In the genomic region with DNA sequence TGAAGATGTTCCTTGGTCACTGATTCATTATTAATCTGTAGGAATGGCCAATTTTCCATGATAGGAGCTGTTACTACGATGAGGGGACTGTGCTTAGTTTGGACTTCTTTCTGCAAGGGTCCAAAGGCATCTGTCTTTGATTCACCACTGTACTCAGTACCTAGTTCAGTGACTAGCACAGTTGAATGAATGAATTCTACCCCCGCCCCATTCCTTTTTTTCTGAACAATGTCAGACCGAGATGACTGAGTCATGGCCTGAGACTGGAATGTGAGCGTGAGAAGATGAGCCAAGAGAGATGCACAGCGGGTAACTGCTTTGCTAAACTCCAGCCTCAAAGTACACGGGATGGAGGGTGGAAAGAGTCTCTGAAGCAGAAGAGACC, we compare ENCODE assay signal across 8 cellular contexts. TPM values are rescaled to one million over a fixed set of nuclear protein-coding genes. Genes with fewer than 3 reads are reported as not detected.
DNase-seq lines count a peak whose midpoint lies in the region; ATAC-seq and TF ChIP-seq lines count a peak whose summit lies in the region.

No MANE protein-coding gene starts in this region.

- 65% methylated on average over 6 of the region's 6 CpGs for WGBS in mesenchymal stem cell

- H3K4me3 ChIP-seq in AG09309 (ENCODE audit: control insufficient read depth, low read depth, low read length) (no peak overlapping the region), mesenchymal stem cell (ENCODE audit: insufficient read depth in 1 of 2, low read depth in 1 of 2, low read length in 2 of 2) (peak overlapping the region in 1 of 2 experiments; percentile 90)

- DNase-seq in AG09309 (ENCODE audit: low read depth), result peak; percentile 59
- peak; percentile 84 for DNase-seq in HT1080 (ENCODE audit: low read depth)
- no peak for DNase-seq in activated T-helper 2 cell treated with anti-CD3 and anti-CD28 coated beads, Interferon-gamma antibody, Interleukin-2, Interleukin-4, amounts not matched to agents 10 μg/mL and 5 μg/mL and 100 μg/mL, durations not matched to agents 14 hours and 24 hours and 36 hours (ENCODE audit: low spot score)
- peak; percentile 47 for DNase-seq in mesenchymal stem cell
- DNase-seq in SKM-1 treated with dmso at 0.1 percent for 144 hours (lab: John Stamatoyannopoulos, UW; ENCODE audit: unreplicated experiment), result no peak
- DNase-seq in substantia nigra (lab: John Stamatoyannopoulos, UW), result no peak

- no peaks in the 10 kb centered on the region for H3K9me3 ChIP-seq in mesenchymal stem cell (ENCODE audit: control insufficient read depth, low read length)

- no peak overlapping the region for H4K91ac ChIP-seq in mesenchymal stem cell (ENCODE audit: low read length)

- no peak overlapping the region for H2BK120ac ChIP-seq in mesenchymal stem cell (ENCODE audit: low read depth, low read length)

- H2BK5ac ChIP-seq in mesenchymal stem cell (ENCODE audit: low read depth, low read length, poor library complexity, severe bottlenecking), result no peak overlapping the region

- peaks cover 2% of the 10 kb centered on the region for H3K27me3 Mint-ChIP-seq in activated T-helper 2 cell treated with anti-CD3 and anti-CD28 coated beads, Interferon-gamma antibody, Interleukin-2, Interleukin-4, amounts not matched to agents 10 μg/mL and 5 μg/mL and 100 μg/mL, durations not matched to agents 14 hours and 24 hours and 36 hours (ENCODE audit: low read depth)

- H2BK15ac ChIP-seq in mesenchymal stem cell (ENCODE audit: low read depth, poor library complexity, severe bottlenecking), result no peak overlapping the region

- no peak overlapping the region for H3K18ac ChIP-seq in mesenchymal stem cell (ENCODE audit: low read depth in 1 of 2, low read length in 2 of 2)

- H3K79me1 ChIP-seq in mesenchymal stem cell (replicated peaks; ENCODE audit: low read length, poor library complexity, severe bottlenecking), result no peaks in the 10 kb centered on the region

- peak overlapping the region; percentile 11 for H3K27ac Mint-ChIP-seq in activated T-helper 2 cell treated with anti-CD3 and anti-CD28 coated beads, Interferon-gamma antibody, Interleukin-2, Interleukin-4, amounts not matched to agents 10 μg/mL and 5 μg/mL and 100 μg/mL, durations not matched to agents 14 hours and 24 hours and 36 hours

- peaks cover 24% of the 10 kb centered on the region for H3K4me1 Mint-ChIP-seq in activated T-helper 2 cell treated with anti-CD3 and anti-CD28 coated beads, Interferon-gamma antibody, Interleukin-2, Interleukin-4, amounts not matched to agents 10 μg/mL and 5 μg/mL and 100 μg/mL, durations not matched to agents 14 hours and 24 hours and 36 hours (ENCODE audit: low read depth)

- H3K14ac ChIP-seq in mesenchymal stem cell (ENCODE audit: low read length in 2 of 2), result no peak overlapping the region

- H3K36me3 Mint-ChIP-seq in activated T-helper 2 cell treated with anti-CD3 and anti-CD28 coated beads, Interferon-gamma antibody, Interleukin-2, Interleukin-4, amounts not matched to agents 10 μg/mL and 5 μg/mL and 100 μg/mL, durations not matched to agents 14 hours and 24 hours and 36 hours (ENCODE audit: low read depth), result peaks cover 48% of the 10 kb centered on the region

- H2AFZ ChIP-seq in mesenchymal stem cell (ENCODE audit: low read depth, low read length), result no peak overlapping the region

- TF ChIP-seq CTCF in AG09309 (IDR thresholded peaks at IDR 0.05; ENCODE audit: control insufficient read depth, insufficient read depth, low read depth, low read length, missing control alignments), result no peak

- no peak overlapping the region for H3K9ac ChIP-seq in mesenchymal stem cell (ENCODE audit: low read length)

- ATAC-seq in HG02870 (IDR thresholded peaks at IDR 0.05; ENCODE audit: unreplicated experiment) (no peak), GM21825 (IDR thresholded peaks at IDR 0.05; ENCODE audit: unreplicated experiment) (no peak)

- H3K23ac ChIP-seq in mesenchymal stem cell (ENCODE audit: low read length in 2 of 2), result no peak overlapping the region

- intact Hi-C loops in activated T-helper 2 cell treated with anti-CD3 and anti-CD28 coated beads, Interferon-gamma antibody, Interleukin-2, Interleukin-4, amounts not matched to agents 10 μg/mL and 5 μg/mL and 100 μg/mL, durations not matched to agents 14 hours and 24 hours and 36 hours (cut with micrococcal nuclease), result loop anchor here (1.0 kb wide), 2 partner anchors 11 to 37 kb away; a partner anchor contains a TSS

- no peak overlapping the region for H3K4ac ChIP-seq in mesenchymal stem cell (ENCODE audit: low read depth in 1 of 2, low read length in 2 of 2)

- H3K9me3 Mint-ChIP-seq in activated T-helper 2 cell treated with anti-CD3 and anti-CD28 coated beads, Interferon-gamma antibody, Interleukin-2, Interleukin-4, amounts not matched to agents 10 μg/mL and 5 μg/mL and 100 μg/mL, durations not matched to agents 14 hours and 24 hours and 36 hours, result no peaks in the 10 kb centered on the region

- H3K4me1 ChIP-seq in mesenchymal stem cell (ENCODE audit: control insufficient read depth, insufficient read depth, low read depth, low read length), result peaks cover 17% of the 10 kb centered on the region

- H3K27ac ChIP-seq in mesenchymal stem cell (ENCODE audit: low read length, poor library complexity, severe bottlenecking) (peak overlapping the region; percentile 83), substantia nigra (ENCODE audit: low read depth, low read length, poor library complexity, severe bottlenecking) (no peak overlapping the region)

- peaks cover 0 to 6% of the 10 kb centered on the region in 2 experiments for H3K27me3 ChIP-seq in mesenchymal stem cell (ENCODE audit: control insufficient read depth in 1 of 2, insufficient read depth in 1 of 2, low read length in 2 of 2)

- H3K4me2 ChIP-seq in mesenchymal stem cell (ENCODE audit: low read length, poor library complexity, severe bottlenecking), result no peak overlapping the region

- peaks cover 34 to 35% of the 10 kb centered on the region in 2 experiments for H3K36me3 ChIP-seq in mesenchymal stem cell (ENCODE audit: control insufficient read depth in 1 of 2, insufficient read depth in 2 of 2, low read depth in 1 of 2, low read length in 2 of 2)

- H2AK5ac ChIP-seq in mesenchymal stem cell (ENCODE audit: low read length, severe bottlenecking), result no peak overlapping the region

- no peak overlapping the region for H4K8ac ChIP-seq in mesenchymal stem cell (ENCODE audit: low read length)

- H3K4me3 Mint-ChIP-seq in activated T-helper 2 cell treated with anti-CD3 and anti-CD28 coated beads, Interferon-gamma antibody, Interleukin-2, Interleukin-4, amounts not matched to agents 10 μg/mL and 5 μg/mL and 100 μg/mL, durations not matched to agents 14 hours and 24 hours and 36 hours (ENCODE audit: low read depth), result peak overlapping the region; percentile 90

- no peak overlapping the region for H2BK12ac ChIP-seq in mesenchymal stem cell (ENCODE audit: low read length in 2 of 2)

RNA-seq across cellular contexts. Expression of a gene that starts 0.4 kb away (rescaled TPM):
- 25.2 and 38.1 TPM in 2 replicates for total RNA-seq in HT1080 (2014; rRNA removed; shearing (Covaris generic))
- 33.3 and 34.3 TPM in 2 replicates for polyA plus RNA-seq in HT1080 (2015; cell fraction: cytosol; rRNA removed)
- polyA plus RNA-seq in HT1080 (2015; cell fraction: nucleus; rRNA removed), result 106 and 117 TPM in 2 replicates
- total RNA-seq in activated T-helper 2 cell treated with anti-CD3 and anti-CD28 coated beads, Interferon-gamma antibody, Interleukin-2, Interleukin-4, amounts not matched to agents 10 μg/mL and 5 μg/mL and 100 μg/mL, durations not matched to agents 14 hours and 24 hours and 36 hours, result 78.7 and 83.7 TPM in 2 replicates
- polyA plus RNA-seq in mesenchymal stem cell (2013, experiment 1 of 2), result 33.0 TPM
- polyA plus RNA-seq in mesenchymal stem cell (2013, experiment 2 of 2), result 30.3 TPM

RNA-seq across cellular contexts. Expression of a gene that starts 37.1 kb away (rescaled TPM):
- 10.7 and 15.5 TPM in 2 replicates for total RNA-seq in HT1080 (2014; rRNA removed; shearing (Covaris generic))
- polyA plus RNA-seq in HT1080 (2015; cell fraction: cytosol; rRNA removed), result 17.0 and 24.9 TPM in 2 replicates
- 60.4 and 65.2 TPM in 2 replicates for polyA plus RNA-seq in HT1080 (2015; cell fraction: nucleus; rRNA removed)
- total RNA-seq in activated T-helper 2 cell treated with anti-CD3 and anti-CD28 coated beads, Interferon-gamma antibody, Interleukin-2, Interleukin-4, amounts not matched to agents 10 μg/mL and 5 μg/mL and 100 μg/mL, durations not matched to agents 14 hours and 24 hours and 36 hours, result 30.0 and 33.1 TPM in 2 replicates
- polyA plus RNA-seq in mesenchymal stem cell (2013, experiment 1 of 2), result 17.5 TPM
- 16.6 TPM for polyA plus RNA-seq in mesenchymal stem cell (2013, experiment 2 of 2)

Comparison
In these comparisons a context has a peak if more than half of its experiments do, and no peak if none do; other contexts are left out.
1. DNase-seq: peak in AG09309 (single experiment), HT1080 (single experiment) and mesenchymal stem cell (single experiment); none in activated T-helper 2 cell treated with anti-CD3 and anti-CD28 coated beads, Interferon-gamma antibody, Interleukin-2, Interleukin-4, amounts not matched to agents 10 μg/mL and 5 μg/mL and 100 μg/mL, durations not matched to agents 14 hours and 24 hours and 36 hours (single experiment), SKM-1 treated with dmso at 0.1 percent for 144 hours (single experiment) and substantia nigra (0 of 49).